13 cellular contexts compared by ENCODE assay signal in the genomic region with DNA sequence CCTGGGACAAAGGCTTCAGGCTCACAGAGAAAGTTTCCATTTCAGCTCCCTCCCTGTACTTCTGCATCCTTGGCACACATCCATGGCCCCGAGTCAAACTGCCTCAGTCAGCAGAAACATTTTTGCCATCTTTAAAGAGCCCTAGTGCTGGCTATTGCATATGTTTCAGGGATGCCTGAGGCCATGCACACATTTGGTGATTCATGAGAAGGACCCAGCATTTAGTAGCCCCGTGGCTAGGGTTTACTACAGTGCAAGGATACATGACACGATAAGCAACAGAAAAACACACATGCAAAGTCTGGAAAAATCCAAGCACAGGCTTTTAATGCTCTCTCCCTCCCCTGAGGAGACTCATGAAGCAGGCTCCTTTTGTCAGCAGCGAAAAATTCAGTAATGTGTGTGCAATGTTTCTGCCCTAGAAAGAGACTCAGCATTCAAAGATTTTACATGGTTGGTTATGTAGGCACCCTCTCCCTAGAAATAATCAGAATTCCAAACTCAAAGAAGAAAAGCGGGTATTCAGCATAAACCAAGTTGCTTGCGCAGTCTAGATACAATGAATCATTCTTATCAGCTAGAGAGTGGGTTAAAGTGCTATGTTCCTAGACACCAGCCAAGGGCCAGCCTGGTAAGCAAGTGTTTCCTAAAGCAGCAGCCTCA. TPM values are rescaled to one million over a fixed set of nuclear protein-coding genes. Genes with fewer than 3 reads are reported as not detected.
A peak's percentile ranks its signal among the peaks of the same experiment; 100 is the strongest.
DNase-seq lines count a peak whose midpoint lies in the region; ATAC-seq, FAIRE-seq and TF ChIP-seq lines count a peak whose summit lies in the region.
"Had no signal": no experiment of that assay in that cellular context is flagged by ENCODE, and none has a peak within 500 bp of the region (broad histone marks: within the 10 kb centered on the region; RNA-seq: fewer than 3 reads in every experiment).

No MANE protein-coding gene starts in this region.

- H3K9me3 Mint-ChIP-seq in chondrocyte (ENCODE audit: low read depth) = peaks cover 4% of the 10 kb centered on the region

- no peak overlapping the region for H3K4me3 Mint-ChIP-seq in chondrocyte (ENCODE audit: unreplicated experiment)
- H3K4me3 Mint-ChIP-seq: activated naive CD8-positive, alpha-beta T cell treated with anti-CD3 and anti-CD28 coated beads, Interleukin-2, amount 50 U/mL, for 24 hours had no signal

- TF ChIP-seq POLR2A in HepG2 (IDR thresholded peaks at IDR 0.05; ENCODE audit: insufficient read depth in 1 of 2, low read depth in 2 of 2, low read length in 2 of 2) = no peak

- in situ Hi-C loops in HepG2 (cut with HindIII; ENCODE audit: extremely low pct_ligation_motif_present, low pct_unique_long_range_greater_than_20kb) = no loop called here

- no peak overlapping the region for H2AFZ ChIP-seq in HepG2 (ENCODE audit: low read length)
- H2AFZ ChIP-seq: parathyroid adenoma had no signal

- H3K9me3 ChIP-seq in A673 (ENCODE audit: low read depth, low read length, poor library complexity, severe bottlenecking) (no peaks in the 10 kb centered on the region), HepG2 (ENCODE audit: low read length) (peaks cover 4% of the 10 kb centered on the region; the same call in 1 of the 2 replicates)
- H3K9me3 ChIP-seq: HAP-1 had no signal

- ATAC-seq in HepG2 = peak; percentile 58
- ATAC-seq in GM19351 (IDR thresholded peaks at IDR 0.05; ENCODE audit: unreplicated experiment) = no peak
- no peak for ATAC-seq in GM21360 (IDR thresholded peaks at IDR 0.05; ENCODE audit: unreplicated experiment)
- ATAC-seq: activated naive CD8-positive, alpha-beta T cell treated with anti-CD3 and anti-CD28 coated beads, Interleukin-2, amount 50 U/mL, for 24 hours had no signal

- H3K27me3 ChIP-seq in A673 (replicated peaks; ENCODE audit: insufficient read depth, low read depth, low read length, poor library complexity) (no peaks in the 10 kb centered on the region), HepG2 (ENCODE audit: control insufficient read depth in 1 of 2, insufficient read depth in 2 of 2, low read length in 2 of 2) (no peaks in the 10 kb centered on the region)

- intact Hi-C loops in A673 (cut with micrococcal nuclease; ENCODE audit: unreplicated experiment) (no loop called here), HepG2 (cut with micrococcal nuclease; ENCODE audit: unreplicated experiment) (no loop called here)

- POLR2A ChIA-PET in A673 (lab: Charles Lee; ENCODE audit: low non-redundant PET) = interaction anchor here (0.6 kb wide), 1 partner anchor 30 kb away, joined by 3 read pairs; no protein-coding TSS in a partner anchor
- POLR2A ChIA-PET in HepG2 (lab: Yijun Ruan, JAX) = no interaction called here

- peaks cover 4% of the 10 kb centered on the region for H3K27me3 Mint-ChIP-seq in chondrocyte (ENCODE audit: low read depth)

- H3K4me1 Mint-ChIP-seq in chondrocyte (ENCODE audit: low read depth) = peaks cover 21% of the 10 kb centered on the region
- H3K4me1 Mint-ChIP-seq: activated naive CD8-positive, alpha-beta T cell treated with anti-CD3 and anti-CD28 coated beads, Interleukin-2, amount 50 U/mL, for 24 hours had no signal

- H3K36me3 ChIP-seq in A673 (ENCODE audit: insufficient read depth, low read length, poor library complexity, severe bottlenecking) (no peaks in the 10 kb centered on the region), HepG2 (replicated peaks in 1 of 2; ENCODE audit: control insufficient read depth in 1 of 2, insufficient read depth in 2 of 2, low read length in 2 of 2) (no peaks in the 10 kb centered on the region)
- H3K36me3 ChIP-seq: HAP-1 had no signal

- no peak for FAIRE-seq in HepG2 (lab: Jason Lieb, UNC)
- FAIRE-seq: TTC549 had no signal

- H3K79me2 ChIP-seq in HepG2 (ENCODE audit: insufficient read depth, low read length) = no peaks in the 10 kb centered on the region
- H3K79me2 ChIP-seq: parathyroid adenoma had no signal

- no peak overlapping the region for H3K4me2 ChIP-seq in HepG2 (ENCODE audit: low read depth, low read length)

- no peak overlapping the region for H3K27ac ChIP-seq in A673 (ENCODE audit: low read depth, low read length, poor library complexity, severe bottlenecking)
- H3K27ac ChIP-seq in HepG2 (ENCODE audit: extremely low read length, insufficient read depth, low read length) = no peak overlapping the region
- H3K27ac ChIP-seq: parathyroid adenoma had no signal

- H3K27ac Mint-ChIP-seq in chondrocyte (ENCODE audit: unreplicated experiment) = peak overlapping the region; percentile 72
- H3K27ac Mint-ChIP-seq: activated naive CD8-positive, alpha-beta T cell treated with anti-CD3 and anti-CD28 coated beads, Interleukin-2, amount 50 U/mL, for 24 hours had no signal

- CTCF ChIA-PET in A673 (lab: Charles Lee) (interaction anchor here (1.1 kb wide), 1 partner anchor 15 kb away, joined by 6 read pairs; no protein-coding TSS in a partner anchor), HepG2 (lab: Yijun Ruan, JAX; ENCODE audit: low intra/inter-chr PET ratio, low total read pairs) (no interaction called here)

- peaks cover 2% of the 10 kb centered on the region for H3K36me3 Mint-ChIP-seq in chondrocyte (ENCODE audit: low read depth)

- H3K4me1 ChIP-seq in A673 (ENCODE audit: insufficient read depth, low read length, poor library complexity, severe bottlenecking) (no peaks in the 10 kb centered on the region), HepG2 (ENCODE audit: insufficient read depth, low read length) (no peaks in the 10 kb centered on the region)
- H3K4me1 ChIP-seq: HAP-1, parathyroid adenoma had no signal

- peak; percentile 54 for DNase-seq in A673 (ENCODE audit: low spot score)
- peak; percentile 80 for DNase-seq in M059J (ENCODE audit: low read depth)
- DNase-seq in chondrocyte (ENCODE audit: low spot score) = no peak
- no peak for DNase-seq in HepG2 (ENCODE audit: low spot score)
- DNase-seq in occipital lobe (lab: John Stamatoyannopoulos, UW) = no peak
- no peak for DNase-seq in HT-29 (ENCODE audit: low spot score)
- DNase-seq: activated naive CD8-positive, alpha-beta T cell treated with anti-CD3 and anti-CD28 coated beads, Interleukin-2, amount 50 U/mL, for 24 hours; NCI-H526 had no signal

- TF ChIP-seq RAD21 in HepG2 (CRISPR knock-in tag; IDR thresholded peaks at IDR 0.05) = no peak

- no peak overlapping the region for H3K9ac ChIP-seq in HepG2 (ENCODE audit: insufficient read depth, low read depth, low read length)
- H3K9ac ChIP-seq: parathyroid adenoma had no signal

- no peaks in the 10 kb centered on the region for H4K20me1 ChIP-seq in HepG2 (ENCODE audit: insufficient read depth, low read length)

- H3K4me3 ChIP-seq in A673 (ENCODE audit: low read depth, low read length, poor library complexity, severe bottlenecking) = no peak overlapping the region
- no peak overlapping the region for H3K4me3 ChIP-seq in HepG2 (replicated peaks in 1 of 3; ENCODE audit: insufficient read depth in 1 of 3, low read depth in 2 of 3, low read length in 3 of 3)
- H3K4me3 ChIP-seq: HAP-1 had no signal

- TF ChIP-seq CTCF in A673 (conservative IDR thresholded peaks at IDR 0.05; ENCODE audit: low read depth, low read length) (no peak), chondrocyte (IDR thresholded peaks at IDR 0.05) (no peak), HepG2 (CRISPR knock-in tag; IDR thresholded peaks at IDR 0.05) (no peak)

- TF ChIP-seq EP300 in HepG2 (IDR thresholded peaks at IDR 0.05; ENCODE audit: low read depth in 2 of 2, low read length in 2 of 2) = no peak
- no peak for TF ChIP-seq EP300 in HepG2 (CRISPR knock-in tag; IDR thresholded peaks at IDR 0.05; ENCODE audit: borderline replicate concordance)

- no TSS peak for BruUV-seq in A673 (replicated peaks; lab: Mats Ljungman, UMichigan)
- no TSS peak for BruUV-seq in HepG2 (replicated peaks; lab: Mats Ljungman, UMichigan)

- WGBS in HepG2 (ENCODE audit: low lambda C conversion rate) = 10% methylated on average over 6 of the region's 6 CpGs

RNA-seq across cellular contexts. Expression of gene ACOD1, which starts 17.6 kb away (rescaled TPM):
- total RNA-seq in A673 (2021) (not detected in 2 replicates), chondrocyte (not detected in 3 replicates), HepG2 (2016; rRNA removed; fragmentation: Illumina TruSeq; extraction: Trizol) (not detected in 2 replicates), occipital lobe (not detected)
- not detected in 2 replicates for total RNA-seq in M059J (2014; rRNA removed; shearing (Covaris generic))
- not detected in 2 replicates for total RNA-seq in HepG2 (2016; cell fraction: cytosol; rRNA removed; fragmentation: Illumina TruSeq; extraction: Trizol; ENCODE audit: low read depth)
- total RNA-seq in HepG2 (2016; cell fraction: insoluble cytoplasmic fraction; rRNA removed; fragmentation: Illumina TruSeq; extraction: Trizol) = not detected in 2 replicates
- total RNA-seq in HepG2 (2016; cell fraction: membrane; rRNA removed; fragmentation: Illumina TruSeq; extraction: Trizol) = not detected in 2 replicates
- total RNA-seq in HepG2 (2016; cell fraction: nucleus; rRNA removed; fragmentation: Illumina TruSeq; extraction: Trizol) = not detected in 2 replicates
- polyA plus RNA-seq in HepG2 (2011; rRNA removed) = not detected in 2 replicates
- not detected in 2 replicates for polyA plus RNA-seq in HepG2 (2011; cell fraction: cytosol; rRNA removed)
- not detected in 2 replicates for polyA plus RNA-seq in HepG2 (2011; cell fraction: nucleus; rRNA removed)
- not detected in 2 replicates for polyA plus RNA-seq in HepG2 (2012)
- not detected in 2 replicates for polyA plus RNA-seq in HepG2 (2016; cell fraction: cytosol; fragmentation: Illumina TruSeq; extraction: Trizol; ENCODE audit: low read depth)
- polyA plus RNA-seq in HepG2 (2016; cell fraction: insoluble cytoplasmic fraction; fragmentation: Illumina TruSeq; extraction: Trizol; ENCODE audit: low read depth) = not detected in 2 replicates
- not detected in 2 replicates for polyA plus RNA-seq in HepG2 (2016; cell fraction: membrane; fragmentation: Illumina TruSeq; extraction: Trizol; ENCODE audit: low read depth)
- polyA plus RNA-seq in HepG2 (2016; cell fraction: nucleus; fragmentation: Illumina TruSeq; extraction: Trizol; ENCODE audit: insufficient read depth, low read depth) = not detected in 2 replicates
- polyA minus RNA-seq in HepG2 (2011; rRNA and poly(A)+ RNA removed; ENCODE audit: low replicate concordance) = not detected in 2 replicates
- polyA minus RNA-seq in HepG2 (2011; cell fraction: cytosol; rRNA and poly(A)+ RNA removed) = not detected in 2 replicates
- not detected in 2 replicates for polyA minus RNA-seq in HepG2 (2011; cell fraction: nucleus; rRNA and poly(A)+ RNA removed)
- not detected in 2 replicates for total RNA-seq in HT-29 (2014; rRNA removed; shearing (Covaris generic))

RNA-seq across cellular contexts. Expression of gene CLN5, which starts 26.0 kb away (rescaled TPM):
- 12.4 and 13.7 TPM in 2 replicates for total RNA-seq in A673 (2021)
- total RNA-seq in M059J (2014; rRNA removed; shearing (Covaris generic)) = 21.3 and 23.3 TPM in 2 replicates
- 22.7 to 37.4 TPM (median 27.2 TPM) in 3 replicates for total RNA-seq in chondrocyte
- total RNA-seq in HepG2 (2016; rRNA removed; fragmentation: Illumina TruSeq; extraction: Trizol) = 6.7 and 13.7 TPM in 2 replicates
- total RNA-seq in HepG2 (2016; cell fraction: cytosol; rRNA removed; fragmentation: Illumina TruSeq; extraction: Trizol; ENCODE audit: low read depth) = 1.8 and 2.2 TPM in 2 replicates
- 8.0 and 12.5 TPM in 2 replicates for total RNA-seq in HepG2 (2016; cell fraction: insoluble cytoplasmic fraction; rRNA removed; fragmentation: Illumina TruSeq; extraction: Trizol)
- total RNA-seq in HepG2 (2016; cell fraction: membrane; rRNA removed; fragmentation: Illumina TruSeq; extraction: Trizol) = 3.0 and 3.5 TPM in 2 replicates
- 18.3 and 18.9 TPM in 2 replicates for total RNA-seq in HepG2 (2016; cell fraction: nucleus; rRNA removed; fragmentation: Illumina TruSeq; extraction: Trizol)
- polyA plus RNA-seq in HepG2 (2011; rRNA removed) = 10.0 and 10.1 TPM in 2 replicates
- 5.0 and 7.4 TPM in 2 replicates for polyA plus RNA-seq in HepG2 (2011; cell fraction: cytosol; rRNA removed)
- polyA plus RNA-seq in HepG2 (2011; cell fraction: nucleus; rRNA removed) = 10.6 and 11.1 TPM in 2 replicates
- polyA plus RNA-seq in HepG2 (2012) = 10.4 and 11.3 TPM in 2 replicates
- polyA plus RNA-seq in HepG2 (2016; cell fraction: cytosol; fragmentation: Illumina TruSeq; extraction: Trizol; ENCODE audit: low read depth) = 0.95 and 1.3 TPM in 2 replicates
- polyA plus RNA-seq in HepG2 (2016; cell fraction: insoluble cytoplasmic fraction; fragmentation: Illumina TruSeq; extraction: Trizol; ENCODE audit: low read depth) = 6.2 and 8.3 TPM in 2 replicates
- polyA plus RNA-seq in HepG2 (2016; cell fraction: membrane; fragmentation: Illumina TruSeq; extraction: Trizol; ENCODE audit: low read depth) = 2.4 TPM in 2 replicates
- polyA plus RNA-seq in HepG2 (2016; cell fraction: nucleus; fragmentation: Illumina TruSeq; extraction: Trizol; ENCODE audit: insufficient read depth, low read depth) = 21.3 and 21.9 TPM in 2 replicates
- 4.3 and 5.8 TPM in 2 replicates for polyA minus RNA-seq in HepG2 (2011; rRNA and poly(A)+ RNA removed; ENCODE audit: low replicate concordance)
- polyA minus RNA-seq in HepG2 (2011; cell fraction: cytosol; rRNA and poly(A)+ RNA removed) = 4.4 and 5.8 TPM in 2 replicates
- polyA minus RNA-seq in HepG2 (2011; cell fraction: nucleus; rRNA and poly(A)+ RNA removed) = 26.1 and 29.2 TPM in 2 replicates
- total RNA-seq in occipital lobe = 27.8 TPM
- 11.1 and 11.7 TPM in 2 replicates for total RNA-seq in HT-29 (2014; rRNA removed; shearing (Covaris generic))

Comparison
In these comparisons a context has a peak if more than half of its experiments do, and no peak if none do; other contexts are left out.
1. DNase-seq: peak in A673 (single experiment) and M059J (single experiment); none in chondrocyte (single experiment), HepG2 (single experiment), occipital lobe (single experiment) and HT-29 (single experiment).